In the genomic region with DNA sequence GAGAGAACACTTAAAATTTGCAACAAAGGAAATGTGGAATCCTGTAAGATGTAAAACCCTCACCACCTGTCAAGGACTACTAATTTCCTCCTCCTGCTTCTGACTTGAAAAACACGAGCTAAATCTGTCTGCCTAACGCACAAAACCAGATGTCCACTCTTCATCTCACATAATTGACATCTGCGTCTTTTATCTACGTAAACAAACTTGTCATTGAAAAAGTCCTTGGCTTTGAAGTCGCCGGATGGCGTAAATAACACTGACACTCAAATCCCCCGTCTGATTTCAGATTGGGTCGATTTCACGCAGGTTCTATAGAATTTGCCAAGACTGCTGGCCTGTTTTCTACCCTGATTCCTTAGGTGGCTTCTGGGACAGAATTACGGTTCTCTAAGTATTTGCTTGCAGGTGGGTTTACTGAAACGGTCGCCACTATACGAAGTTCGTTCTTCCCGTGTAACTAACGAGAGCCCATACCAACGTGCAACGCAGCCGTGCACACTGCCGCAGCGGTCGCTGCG, we compare ENCODE assay signal across 8 cellular contexts. TPM values are rescaled to one million over a fixed set of nuclear protein-coding genes. Genes with fewer than 3 reads are reported as not detected.
A peak's percentile ranks its signal among the peaks of the same experiment; 100 is the strongest.
DNase-seq lines count a peak whose midpoint lies in the region; ATAC-seq and TF ChIP-seq lines count a peak whose summit lies in the region.

No MANE protein-coding gene starts in this region.

- peaks cover 19% of the 10 kb centered on the region for H4K20me1 ChIP-seq in OCI-LY3 (ENCODE audit: insufficient read depth, low read length)

- DNase-seq in T-helper 2 cell treated with Interferon-gamma antibody and Interleukin-4, amounts not matched to agents 5 μg/mL and 100 μg/mL, for 36 hours (ENCODE audit: low spot score), result no peak
- no peak for DNase-seq in T-helper 2 cell
- no peak for DNase-seq in effector memory CD8-positive, alpha-beta T cell
- no peak for DNase-seq in naive B cell
- DNase-seq in posterior cingulate gyrus, result no peak
- no peak for DNase-seq in NCI-H1930 (lab: John Stamatoyannopoulos, UW)

- peaks cover 56% of the 10 kb centered on the region for H3K79me2 ChIP-seq in OCI-LY3 (ENCODE audit: low read length)

- H3K4me1 Mint-ChIP-seq in T-helper 2 cell treated with Interferon-gamma antibody and Interleukin-4, amounts not matched to agents 5 μg/mL and 100 μg/mL, for 36 hours (ENCODE audit: low read depth), result peaks cover 22% of the 10 kb centered on the region
- peaks cover 19 to 34% of the 10 kb centered on the region in 2 donors for H3K4me1 Mint-ChIP-seq in effector memory CD8-positive, alpha-beta T cell (ENCODE audit: low read depth in 2 of 2)
- H3K4me1 Mint-ChIP-seq in naive B cell, result peaks cover 21 to 47% (median 24%) of the 10 kb centered on the region in 3 donors

- H3K4me1 ChIP-seq in OCI-LY3 (ENCODE audit: low read length), result peaks cover 15% of the 10 kb centered on the region

- peak overlapping the region; percentile 81 for H3K4me2 ChIP-seq in OCI-LY3 (ENCODE audit: low read length)

- no peaks in the 10 kb centered on the region for H3K27me3 ChIP-seq in OCI-LY3 (ENCODE audit: low read depth, low read length)

- peak overlapping the region; percentile 85 for H3K9ac ChIP-seq in OCI-LY3 (ENCODE audit: low read length)

- H3K27ac Mint-ChIP-seq in T-helper 2 cell treated with Interferon-gamma antibody and Interleukin-4, amounts not matched to agents 5 μg/mL and 100 μg/mL, for 36 hours, result peak overlapping the region; percentile 87
- peak overlapping the region; percentile 98 to 99 for H3K27ac Mint-ChIP-seq in effector memory CD8-positive, alpha-beta T cell
- peak overlapping the region; percentile 96 to 99 (median 97) for H3K27ac Mint-ChIP-seq in naive B cell

- no peaks in the 10 kb centered on the region for H3K27me3 Mint-ChIP-seq in T-helper 2 cell treated with Interferon-gamma antibody and Interleukin-4, amounts not matched to agents 5 μg/mL and 100 μg/mL, for 36 hours (ENCODE audit: low read depth)
- no peaks in the 10 kb centered on the region for H3K27me3 Mint-ChIP-seq in effector memory CD8-positive, alpha-beta T cell
- no peaks in the 10 kb centered on the region for H3K27me3 Mint-ChIP-seq in naive B cell

- H2AFZ ChIP-seq in OCI-LY3 (ENCODE audit: low read depth, low read length), result peak overlapping the region; percentile 94

- peaks cover under 1% of the 10 kb centered on the region for H3K36me3 ChIP-seq in OCI-LY3 (replicated peaks; ENCODE audit: low read depth, low read length)

- peak overlapping the region; percentile 77 for H3K4me3 ChIP-seq in OCI-LY3 (ENCODE audit: low read length)

- TF ChIP-seq CTCF in OCI-LY3 (IDR thresholded peaks at IDR 0.05; ENCODE audit: low read depth, low read length), result no peak

- ATAC-seq in HG02870 (IDR thresholded peaks at IDR 0.05; ENCODE audit: unreplicated experiment) (peak; percentile 12), naive B cell (ENCODE audit: low read depth in 2 of 2) (peak; percentile 24 to 35)
- ATAC-seq in effector memory CD8-positive, alpha-beta T cell (replicated peaks), result peak; percentile 24

- intact Hi-C loops in posterior cingulate gyrus (cut with DNase I), result loop anchor here (1.0 to 10.0 kb wide), 5 partner anchors 15 to 262 kb away; a partner anchor contains a TSS

- H3K9me3 ChIP-seq in OCI-LY3 (ENCODE audit: insufficient read depth, low read length), result no peaks in the 10 kb centered on the region

- H3K9me3 Mint-ChIP-seq in T-helper 2 cell treated with Interferon-gamma antibody and Interleukin-4, amounts not matched to agents 5 μg/mL and 100 μg/mL, for 36 hours, result no peaks in the 10 kb centered on the region
- no peaks in the 10 kb centered on the region for H3K9me3 Mint-ChIP-seq in effector memory CD8-positive, alpha-beta T cell
- H3K9me3 Mint-ChIP-seq in naive B cell, result peaks cover 0 to 1% (median 0%) of the 10 kb centered on the region in 7 donors

- H3K4me3 Mint-ChIP-seq in T-helper 2 cell treated with Interferon-gamma antibody and Interleukin-4, amounts not matched to agents 5 μg/mL and 100 μg/mL, for 36 hours, result peak overlapping the region; percentile 97
- H3K4me3 Mint-ChIP-seq in effector memory CD8-positive, alpha-beta T cell, result peak overlapping the region; percentile 94 to 95
- peak overlapping the region; percentile 92 to 98 (median 95) for H3K4me3 Mint-ChIP-seq in naive B cell

- peaks cover 15% of the 10 kb centered on the region for H3K36me3 Mint-ChIP-seq in T-helper 2 cell treated with Interferon-gamma antibody and Interleukin-4, amounts not matched to agents 5 μg/mL and 100 μg/mL, for 36 hours (ENCODE audit: low read depth)
- peaks cover 20% of the 10 kb centered on the region for H3K36me3 Mint-ChIP-seq in effector memory CD8-positive, alpha-beta T cell (ENCODE audit: insufficient read depth)
- peaks cover under 1 to 3% of the 10 kb centered on the region in 2 donors for H3K36me3 Mint-ChIP-seq in naive B cell

- peak overlapping the region; percentile 61 for H3K27ac ChIP-seq in OCI-LY3 (ENCODE audit: low read length)

RNA-seq across cellular contexts. Expression of a gene that starts 0.5 kb away (rescaled TPM):
- polyA plus RNA-seq in naive B cell (ENCODE audit: low read depth in 6 of 6), result 10 to 100 TPM; 22.3 to 55.0 (median 43.2) TPM

RNA-seq across cellular contexts. Expression of a gene that starts 15.2 kb away (rescaled TPM):
- 100 to 1,000 TPM in 2 of 6 donors, 10 to 100 TPM in 4; 79.9 to 109 (median 93.0) TPM for polyA plus RNA-seq in naive B cell (ENCODE audit: low read depth in 6 of 6)

RNA-seq across cellular contexts. Expression of a gene that starts 15.7 kb away (rescaled TPM):
- polyA plus RNA-seq in naive B cell (ENCODE audit: low read depth in 6 of 6), result 10 to 100 TPM; 58.5 to 93.4 (median 78.7) TPM
